In the genomic region with DNA sequence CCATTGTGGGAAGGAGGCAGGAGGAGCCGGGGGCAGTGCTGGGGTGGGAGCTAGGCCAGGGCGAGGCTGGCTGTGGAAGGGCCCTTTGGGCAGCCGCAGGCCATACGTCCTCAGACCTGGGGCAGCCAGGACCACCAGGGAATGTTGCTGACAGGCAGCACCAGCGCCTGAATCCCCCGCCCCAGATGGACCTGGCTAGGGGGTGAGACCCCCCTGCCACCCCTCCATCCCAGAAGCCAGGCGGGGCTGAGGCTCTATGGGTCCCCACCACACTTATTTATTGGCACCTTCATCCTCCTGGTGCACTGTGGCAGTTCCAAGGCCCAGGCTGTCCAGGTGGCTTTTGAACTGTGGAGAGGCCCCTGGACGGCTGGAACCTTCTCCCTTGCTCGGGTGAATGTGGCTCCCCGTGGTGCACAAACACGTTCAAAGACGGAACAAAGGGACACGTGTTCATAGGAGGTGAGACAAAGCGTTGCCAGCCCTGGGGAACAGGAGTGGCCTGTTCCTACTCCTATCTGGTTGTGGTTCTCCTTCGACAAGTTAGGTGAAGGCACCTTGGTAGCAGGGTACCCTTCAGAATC, we compare ENCODE assay signal across 17 cellular contexts. TPM values are rescaled to one million over a fixed set of nuclear protein-coding genes. Genes with fewer than 3 reads are reported as not detected.
DNase-seq lines count a peak whose midpoint lies in the region; ATAC-seq, FAIRE-seq and TF ChIP-seq lines count a peak whose summit lies in the region.
"Had no signal": no experiment of that assay in that cellular context is flagged by ENCODE, and none has a peak within 500 bp of the region (broad histone marks: within the 10 kb centered on the region; RNA-seq: fewer than 3 reads in every experiment).

No MANE protein-coding gene starts in this region.

- H3K4me3 ChIP-seq in BLaER1 (no peak overlapping the region), H1 (ENCODE audit: extremely low read depth in 1 of 4, insufficient read depth in 2 of 4, low read depth in 3 of 4, low read length in 4 of 4) (no peak overlapping the region), sigmoid colon (no peak overlapping the region), SK-N-SH (ENCODE audit: low read depth in 2 of 2, low read length in 1 of 2) (no peak overlapping the region)
- H3K4me3 ChIP-seq: cardiac muscle cell, GM23338, lower lobe of right lung, PC-9 had no signal

- no peak for TF ChIP-seq POLR2A in H1 (IDR thresholded peaks at IDR 0.05; ENCODE audit: control extremely low read depth in 1 of 2, low read depth in 2 of 2, low read length in 2 of 2)
- no peak for TF ChIP-seq POLR2A in sigmoid colon (IDR thresholded peaks at IDR 0.05)

- no peak for FAIRE-seq in H1 (lab: Jason Lieb, UNC)

- no peak for ATAC-seq in HG03460 (IDR thresholded peaks at IDR 0.05; ENCODE audit: unreplicated experiment)
- ATAC-seq: GM23338, lower lobe of right lung had no signal

- peaks cover 66% of the 10 kb centered on the region for H3K4me1 ChIP-seq in BLaER1
- H3K4me1 ChIP-seq in H1 (replicated peaks in 1 of 4; ENCODE audit: control insufficient read depth in 3 of 4, insufficient read depth in 4 of 4, low read length in 3 of 4) = no peaks in the 10 kb centered on the region; a peak in 3 of 7 replicates
- H3K4me1 ChIP-seq in sigmoid colon = peaks cover 0 to 82% (median 74%) of the 10 kb centered on the region in 4 donors
- peaks cover 7 to 52% of the 10 kb centered on the region in 2 experiments; a peak in 3 of 4 replicates for H3K4me1 ChIP-seq in SK-N-SH (ENCODE audit: control insufficient read depth in 1 of 2, insufficient read depth in 2 of 2, low read depth in 1 of 2, low read length in 1 of 2)

- H4K5ac ChIP-seq in H1 (ENCODE audit: insufficient read length, low read depth, low read length) = no peak overlapping the region

- peak overlapping the region; percentile 49 for H3K27ac ChIP-seq in BLaER1
- peak overlapping the region; percentile 3 for H3K27ac ChIP-seq in KOPT-K1 (ENCODE audit: low read depth, low read length, poor library complexity, severe bottlenecking)
- no peak overlapping the region for H3K27ac ChIP-seq in H1 (ENCODE audit: low read depth, low read length)
- peak overlapping the region; percentile 91 to 97 (median 96) for H3K27ac ChIP-seq in sigmoid colon
- peak overlapping the region in 1 of 2 experiments; percentile 89; a peak in 1 of 4 replicates for H3K27ac ChIP-seq in SK-N-SH (ENCODE audit: low read depth in 2 of 2, low read length in 1 of 2)
- H3K27ac ChIP-seq: cardiac muscle cell, KMS-11, lower lobe of right lung, PC-9 had no signal

- H3K36me3 ChIP-seq in BLaER1 = no peaks in the 10 kb centered on the region
- no peaks in the 10 kb centered on the region for H3K36me3 ChIP-seq in KOPT-K1 (ENCODE audit: insufficient read depth, low read length)
- no peaks in the 10 kb centered on the region for H3K36me3 ChIP-seq in H1 (ENCODE audit: control insufficient read depth in 2 of 4, insufficient read depth in 4 of 4, low read length in 3 of 4)
- no peaks in the 10 kb centered on the region for H3K36me3 ChIP-seq in sigmoid colon
- no peaks in the 10 kb centered on the region for H3K36me3 ChIP-seq in SK-N-SH (replicated peaks in 1 of 2; ENCODE audit: control insufficient read depth in 1 of 2, insufficient read depth in 2 of 2, low read length in 1 of 2)
- H3K36me3 ChIP-seq: cardiac muscle cell, lower lobe of right lung had no signal

- no peak for DNase-seq in H1 (ENCODE audit: low read depth in 1 of 2, low spot score in 2 of 2)
- peak; percentile 64 for DNase-seq in sigmoid colon
- no peak for DNase-seq in GDM1 (lab: John Stamatoyannopoulos, UW)
- no peak for DNase-seq in kidney tubule cell (ENCODE audit: low spot score)
- DNase-seq in SK-N-SH = no peak
- DNase-seq: activated CD4-positive, alpha-beta T cell treated with anti-CD3 and anti-CD28 coated beads, Interleukin-2, amount 50 U/mL, for 1 hour; Calu3; NCI-H187 treated with DMSO at 0.1 percent for 48 hours; NCI-H526; PC-9 had no signal

- peak overlapping the region; percentile 31; the same call in 1 of the 2 replicates for H2BK15ac ChIP-seq in H1 (ENCODE audit: low read length)

- H3K9ac ChIP-seq in BLaER1 (no peak overlapping the region), H1 (replicated peaks in 1 of 4; ENCODE audit: extremely low read depth in 1 of 4, low read depth in 3 of 4, low read length in 3 of 4) (no peak overlapping the region), SK-N-SH (no peak overlapping the region)
- H3K9ac ChIP-seq: KMS-11 had no signal

- H2AFZ ChIP-seq in H1 (ENCODE audit: low read length) (no peak overlapping the region), SK-N-SH (ENCODE audit: low read depth) (no peak overlapping the region)
- H2AFZ ChIP-seq: GM23338, PC-9 had no signal

- H3K4me2 ChIP-seq in BLaER1 (peak overlapping the region; percentile 63), H1 (ENCODE audit: insufficient read depth in 1 of 2, low read depth in 2 of 2, low read length in 2 of 2) (no peak overlapping the region), SK-N-SH (no peak overlapping the region)
- H3K4me2 ChIP-seq: GM23338, KMS-11, PC-9 had no signal

- no peak overlapping the region for H3K23ac ChIP-seq in H1 (ENCODE audit: insufficient read length)

- no peaks in the 10 kb centered on the region for H3K9me2 ChIP-seq in SK-N-SH

- H2BK20ac ChIP-seq in H1 (ENCODE audit: low read length) = peak overlapping the region; percentile 72; the same call in 1 of the 2 replicates

- intact Hi-C loops in sigmoid colon (cut with DNase I) = loop anchor here (2.0 kb wide), 1 partner anchor 32 kb away; no protein-coding TSS in a partner anchor

- TF ChIP-seq RAD21 in H1 (IDR thresholded peaks at IDR 0.05 in 1 of 2, conservative IDR thresholded peaks at IDR 0.05 in 1 of 2; ENCODE audit: low read depth in 2 of 2, low read length in 2 of 2) (no peak), SK-N-SH (IDR thresholded peaks at IDR 0.05; ENCODE audit: low read length) (no peak)

- no peaks in the 10 kb centered on the region for H3K23me2 ChIP-seq in H1 (ENCODE audit: low read depth, low read length)

- H3K79me2 ChIP-seq in H1 (ENCODE audit: control insufficient read depth in 1 of 2, insufficient read depth in 2 of 2, low read length in 2 of 2) (no peaks in the 10 kb centered on the region), SK-N-SH (ENCODE audit: insufficient read depth) (no peaks in the 10 kb centered on the region)

- H4K20me1 ChIP-seq in BLaER1 (no peaks in the 10 kb centered on the region), H1 (replicated peaks in 1 of 2; ENCODE audit: control insufficient read depth in 1 of 2, insufficient read depth in 2 of 2, low read length in 2 of 2) (no peaks in the 10 kb centered on the region), SK-N-SH (ENCODE audit: insufficient read depth) (no peaks in the 10 kb centered on the region)

- CTCF ChIA-PET in H1 (lab: Charles Lee; ENCODE audit: partially characterized antibody) (interaction anchor here (1.1 kb wide), 1 partner anchor 9 kb away, joined by 3 read pairs; no protein-coding TSS in a partner anchor), SK-N-SH (lab: Yijun Ruan, JAX) (no interaction called here)

- no peak overlapping the region for H2AK5ac ChIP-seq in H1 (ENCODE audit: low read depth, low read length)

- H4K8ac ChIP-seq in H1 (ENCODE audit: extremely low read depth, insufficient read depth, low read length) = no peak overlapping the region

- TF ChIP-seq CTCF in H1 (IDR thresholded peaks at IDR 0.05; ENCODE audit: control extremely low read depth in 1 of 3, insufficient read depth in 1 of 3, low read depth in 1 of 3, low read length in 3 of 3) = no peak
- no peak for TF ChIP-seq CTCF in sigmoid colon (IDR thresholded peaks at IDR 0.05)
- TF ChIP-seq CTCF in SK-N-SH (IDR thresholded peaks at IDR 0.05) = no peak

- no peak overlapping the region for H3K4ac ChIP-seq in H1 (replicated peaks; ENCODE audit: insufficient read length, low read depth, low read length)

- no peaks in the 10 kb centered on the region for H3K79me1 ChIP-seq in H1 (ENCODE audit: low read depth, low read length)

- H4K91ac ChIP-seq in H1 (replicated peaks; ENCODE audit: insufficient read length, low read length) = no peak overlapping the region

- no peak overlapping the region for H3K56ac ChIP-seq in H1 (replicated peaks; ENCODE audit: insufficient read length, low read depth, low read length)

- no peaks in the 10 kb centered on the region for H3K27me3 ChIP-seq in BLaER1
- no peaks in the 10 kb centered on the region for H3K27me3 ChIP-seq in H1 (replicated peaks in 1 of 4; ENCODE audit: control insufficient read depth in 3 of 4, extremely low read depth in 1 of 4, insufficient read depth in 3 of 4, low read length in 3 of 4)
- no peaks in the 10 kb centered on the region for H3K27me3 ChIP-seq in sigmoid colon
- H3K27me3 ChIP-seq in SK-N-SH (ENCODE audit: insufficient read depth) = no peaks in the 10 kb centered on the region
- H3K27me3 ChIP-seq: cardiac muscle cell had no signal

- TF ChIP-seq EP300 in H1 (IDR thresholded peaks at IDR 0.05; ENCODE audit: borderline replicate concordance in 1 of 2, low read depth in 2 of 2, low read length in 2 of 2) = no peak
- no peak for TF ChIP-seq EP300 in sigmoid colon (IDR thresholded peaks at IDR 0.05)
- no peak for TF ChIP-seq EP300 in SK-N-SH (IDR thresholded peaks at IDR 0.05; ENCODE audit: borderline replicate concordance in 1 of 2, low read depth in 1 of 2, low read length in 1 of 2)

- no peaks in the 10 kb centered on the region for H3K9me3 ChIP-seq in BLaER1
- no peaks in the 10 kb centered on the region for H3K9me3 ChIP-seq in KOPT-K1 (ENCODE audit: insufficient read depth, low read length, poor library complexity, severe bottlenecking)
- no peaks in the 10 kb centered on the region for H3K9me3 ChIP-seq in H1 (ENCODE audit: insufficient read depth in 2 of 2, low read depth in 1 of 2, low read length in 1 of 2)
- H3K9me3 ChIP-seq in sigmoid colon = no peaks in the 10 kb centered on the region
- H3K9me3 ChIP-seq in SK-N-SH = no peaks in the 10 kb centered on the region
- H3K9me3 ChIP-seq: lower lobe of right lung had no signal

- H3K18ac ChIP-seq in H1 (ENCODE audit: extremely low read depth, low read length) = no peak overlapping the region

- 87% methylated on average over 12 of the region's 15 CpGs; no CpG with 5 or more reads in 1 of the 2 experiments for WGBS in H1 (ENCODE audit: extremely low coverage in 1 of 2, insufficient coverage in 1 of 2, insufficient read length in 1 of 2, insufficient replicate concordance in 2 of 2, low coverage in 1 of 2, low lambda C conversion rate in 2 of 2, missing lambda C conversion rate in 1 of 2), 2 experiments
- whole genome bisulfite sequencing in sigmoid colon, 2 donors = 94 to 96% methylated on average over 15 of the region's 15 CpGs
- WGBS in SK-N-SH (ENCODE audit: low lambda C conversion rate) = 94% methylated on average over 11 of the region's 15 CpGs

- H2BK120ac ChIP-seq in H1 (replicated peaks; ENCODE audit: low read depth, low read length) = no peak overlapping the region

- no peak overlapping the region for H2BK5ac ChIP-seq in H1 (ENCODE audit: low read depth, low read length)

- no peak overlapping the region for H3K14ac ChIP-seq in H1 (ENCODE audit: insufficient read length)

- H2BK12ac ChIP-seq in H1 (ENCODE audit: low read depth, low read length) = no peak overlapping the region

- no peaks in the 10 kb centered on the region for H3F3A ChIP-seq in SK-N-SH (replicated peaks; ENCODE audit: insufficient read depth)

- POLR2A ChIA-PET in H1 (lab: Charles Lee; ENCODE audit: partially characterized antibody) (no interaction called here), SK-N-SH (lab: Yijun Ruan, JAX) (interaction anchor here (1.9 kb wide), 1 partner anchor 10 kb away, joined by 7 read pairs; no protein-coding TSS in a partner anchor)

RNA-seq across cellular contexts. Expression of gene RAMP1, which starts 35.1 kb away (rescaled TPM):
- total RNA-seq in H1 (2021; fragmentation: NEBNext Ultra II Directional; extraction: Animal tissue kit (Norgen Biotek cat#: 25700)) = 0.65 and 2.0 TPM in 2 replicates
- polyA plus RNA-seq in H1 (2011; rRNA removed) = 3.9 and 4.3 TPM in 2 replicates
- polyA plus RNA-seq in H1 (2011; cell fraction: cytosol; rRNA removed) = 3.3 TPM
- 1.8 TPM for polyA plus RNA-seq in H1 (2011; cell fraction: nucleus; rRNA removed)
- 0.58 to 1.5 TPM (median 1.1 TPM) in 4 replicates for polyA plus RNA-seq in H1 (2012, experiment 1 of 2)
- polyA plus RNA-seq in H1 (2012, experiment 2 of 2) = 0.92 TPM
- 1.9 TPM for polyA plus RNA-seq in H1 (2013, experiment 1 of 2)
- polyA plus RNA-seq in H1 (2013, experiment 2 of 2) = 1.9 TPM
- 0.34 and 0.76 TPM in 2 replicates for polyA minus RNA-seq in H1 (2011; rRNA and poly(A)+ RNA removed)
- polyA minus RNA-seq in H1 (2011; cell fraction: cytosol; rRNA and poly(A)+ RNA removed) = not detected
- 1.6 TPM for polyA minus RNA-seq in H1 (2011; cell fraction: nucleus; rRNA and poly(A)+ RNA removed)
- 100 to 1,000 TPM; 324 to 788 (median 447) TPM for total RNA-seq in sigmoid colon
- 10 to 100 TPM in 2 of 3 donors, not detected in 1; 13.2 to 50.1 TPM for polyA plus RNA-seq in sigmoid colon
- polyA plus RNA-seq in SK-N-SH (2012; rRNA removed) = 21.2 and 27.9 TPM in 2 replicates
- polyA plus RNA-seq in SK-N-SH (2012; cell fraction: cytosol; rRNA removed) = 9.2 and 16.3 TPM in 2 replicates
- 6.3 and 8.5 TPM in 2 replicates for polyA plus RNA-seq in SK-N-SH (2012; cell fraction: nucleus; rRNA removed)
